Comparison of ENCODE assay signal across 1 cellular context in the genomic region with DNA sequence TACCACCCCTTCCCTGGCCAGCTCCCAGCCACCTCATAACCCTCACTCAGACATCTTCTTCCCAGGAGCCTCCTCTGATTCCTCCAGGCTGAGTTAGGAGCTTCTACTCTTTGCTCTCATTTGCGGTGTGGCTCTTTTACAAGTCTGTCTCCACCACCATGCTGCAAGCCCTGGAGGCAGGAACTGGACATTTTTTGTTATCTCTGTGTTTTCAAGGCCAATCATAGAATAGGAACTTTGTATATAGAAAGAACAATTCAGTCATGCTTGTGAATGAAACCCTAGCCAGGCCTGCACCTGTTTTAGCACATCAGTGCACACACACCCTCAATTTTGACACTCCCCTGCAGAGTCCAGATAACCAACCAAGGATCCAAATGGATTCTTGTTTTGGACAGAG.
TF ChIP-seq lines count a peak whose summit lies in the region.

No MANE protein-coding gene starts in this region.

TF ChIP-seq in H1, 55 proteins besides CTCF, POLR2A, EP300 and RAD21:
- no peak for TF ChIP-seq SP1 (IDR thresholded peaks at IDR 0.05; ENCODE audit: low read depth, low read length)
- TF ChIP-seq MAFK (IDR thresholded peaks at IDR 0.05; ENCODE audit: low read depth, low read length) = no peak
- TF ChIP-seq, protein P1, sequence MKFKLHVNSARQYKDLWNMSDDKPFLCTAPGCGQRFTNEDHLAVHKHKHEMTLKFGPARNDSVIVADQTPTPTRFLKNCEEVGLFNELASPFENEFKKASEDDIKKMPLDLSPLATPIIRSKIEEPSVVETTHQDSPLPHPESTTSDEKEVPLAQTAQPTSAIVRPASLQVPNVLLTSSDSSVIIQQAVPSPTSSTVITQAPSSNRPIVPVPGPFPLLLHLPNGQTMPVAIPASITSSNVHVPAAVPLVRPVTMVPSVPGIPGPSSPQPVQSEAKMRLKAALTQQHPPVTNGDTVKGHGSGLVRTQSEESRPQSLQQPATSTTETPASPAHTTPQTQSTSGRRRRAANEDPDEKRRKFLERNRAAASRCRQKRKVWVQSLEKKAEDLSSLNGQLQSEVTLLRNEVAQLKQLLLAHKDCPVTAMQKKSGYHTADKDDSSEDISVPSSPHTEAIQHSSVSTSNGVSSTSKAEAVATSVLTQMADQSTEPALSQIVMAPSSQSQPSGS (IDR thresholded peaks at IDR 0.05; ENCODE audit: low read length) = no peak
- no peak for TF ChIP-seq CEBPB (IDR thresholded peaks at IDR 0.05; ENCODE audit: low read depth, low read length)
- no peak for TF ChIP-seq SIX5 (IDR thresholded peaks at IDR 0.05; ENCODE audit: low read depth, low read length)
- TF ChIP-seq RBBP5 (IDR thresholded peaks at IDR 0.05; ENCODE audit: borderline replicate concordance, low read depth, low read length) = no peak
- TF ChIP-seq RNF2 (IDR thresholded peaks at IDR 0.05; ENCODE audit: borderline replicate concordance, low read depth, low read length, missing control alignments, poor library complexity, severe bottlenecking) = no peak
- TF ChIP-seq, protein P2, sequence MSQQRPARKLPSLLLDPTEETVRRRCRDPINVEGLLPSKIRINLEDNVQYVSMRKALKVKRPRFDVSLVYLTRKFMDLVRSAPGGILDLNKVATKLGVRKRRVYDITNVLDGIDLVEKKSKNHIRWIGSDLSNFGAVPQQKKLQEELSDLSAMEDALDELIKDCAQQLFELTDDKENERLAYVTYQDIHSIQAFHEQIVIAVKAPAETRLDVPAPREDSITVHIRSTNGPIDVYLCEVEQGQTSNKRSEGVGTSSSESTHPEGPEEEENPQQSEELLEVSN (IDR thresholded peaks at IDR 0.05) = no peak
- no peak for TF ChIP-seq RXRA (IDR thresholded peaks at IDR 0.05; ENCODE audit: insufficient read depth, low read depth, low read length)
- no peak for TF ChIP-seq BACH1 (IDR thresholded peaks at IDR 0.05; ENCODE audit: low read length)
